In the genomic region with DNA sequence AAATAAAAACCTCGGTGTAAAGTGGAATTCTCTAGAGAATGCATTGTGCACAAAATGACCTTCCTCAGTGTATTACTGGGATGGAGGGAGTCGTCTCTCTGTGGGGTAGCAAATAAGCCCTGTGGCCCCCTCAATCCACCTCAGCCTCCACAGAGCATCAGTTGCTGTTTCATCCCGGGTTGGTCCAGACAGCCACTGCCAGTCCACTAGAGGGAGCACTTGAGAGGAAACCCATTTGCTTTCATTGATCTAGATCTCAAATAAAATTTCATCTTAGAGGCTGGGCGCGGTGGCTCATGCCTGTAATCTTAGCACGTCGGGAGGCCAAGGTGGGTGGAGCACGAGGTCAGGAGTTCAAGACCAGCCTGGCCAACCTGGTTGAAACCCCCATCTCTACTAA, we compare ENCODE assay signal across 8 cellular contexts.
DNase-seq lines count a peak whose midpoint lies in the region; ATAC-seq, FAIRE-seq and TF ChIP-seq lines count a peak whose summit lies in the region.

No MANE protein-coding gene starts in this region.

- WGBS in HepG2 (ENCODE audit: low lambda C conversion rate), result 20% methylated on average over 7 of the region's 8 CpGs

- H3K9me3 Mint-ChIP-seq in activated CD4-positive, alpha-beta T cell treated with anti-CD3 and anti-CD28 coated beads, Interleukin-2, amount 10 ng/mL, durations not matched to agents 24 days and 14 days, result no peaks in the 10 kb centered on the region

- in situ Hi-C loops in brain microvascular endothelial cell (cut with HindIII; ENCODE audit: low pct_ligation_motif_present, low sequenced_read_pairs), result no loop called here
- in situ Hi-C loops in HepG2 (cut with HindIII; ENCODE audit: extremely low pct_ligation_motif_present, low pct_unique_long_range_greater_than_20kb), result no loop called here

- no peak overlapping the region for H3K4me2 ChIP-seq in HepG2 (ENCODE audit: low read depth, low read length)

- CTCF ChIA-PET in HepG2 (lab: Yijun Ruan, JAX; ENCODE audit: low intra/inter-chr PET ratio, low total read pairs), result no interaction called here

- no TSS peak for BruUV-seq in HepG2 (replicated peaks; lab: Mats Ljungman, UMichigan)

- no peaks in the 10 kb centered on the region for H3K4me1 Mint-ChIP-seq in activated CD4-positive, alpha-beta T cell treated with anti-CD3 and anti-CD28 coated beads, Interleukin-2, amount 10 ng/mL, durations not matched to agents 24 days and 14 days

- no peak for TF ChIP-seq RAD21 in HepG2 (CRISPR knock-in tag; IDR thresholded peaks at IDR 0.05)

- no peak overlapping the region for H2AFZ ChIP-seq in HepG2 (ENCODE audit: low read length)

- peak; percentile 70 for DNase-seq in activated CD4-positive, alpha-beta T cell treated with anti-CD3 and anti-CD28 coated beads, Interleukin-2, amount 10 ng/mL, durations not matched to agents 24 days and 14 days
- DNase-seq in activated CD4-positive, alpha-beta T cell treated with anti-CD3 and anti-CD28 coated beads for 1 hour, result no peak
- peak; percentile 13 for DNase-seq in HCEC 1CT
- DNase-seq in NCI-H2171 (lab: John Stamatoyannopoulos, UW), result peak; percentile 33
- DNase-seq in brain microvascular endothelial cell, result peak; percentile 53
- peak; percentile 9 for DNase-seq in HepG2 (ENCODE audit: low spot score)
- no peak for DNase-seq in stimulated activated naive CD4-positive, alpha-beta T cell treated with Interleukin-2 at 50 U/mL for 16 hours (lab: John Stamatoyannopoulos, UW)
- DNase-seq in activated CD8-positive, alpha-beta memory T cell treated with anti-CD3 and anti-CD28 coated beads for 24 hours, result no peak

- H3K27ac Mint-ChIP-seq in activated CD4-positive, alpha-beta T cell treated with anti-CD3 and anti-CD28 coated beads, Interleukin-2, amount 10 ng/mL, durations not matched to agents 24 days and 14 days, result no peak overlapping the region

- H3K4me1 ChIP-seq in HepG2 (ENCODE audit: insufficient read depth, low read length), result no peaks in the 10 kb centered on the region

- H3K79me2 ChIP-seq in HepG2 (ENCODE audit: insufficient read depth, low read length), result no peaks in the 10 kb centered on the region

- no peaks in the 10 kb centered on the region for H3K36me3 ChIP-seq in brain microvascular endothelial cell (replicated peaks)
- no peaks in the 10 kb centered on the region for H3K36me3 ChIP-seq in HepG2 (replicated peaks in 1 of 2; ENCODE audit: control insufficient read depth in 1 of 2, insufficient read depth in 2 of 2, low read length in 2 of 2)

- no peak overlapping the region for H3K4me3 ChIP-seq in brain microvascular endothelial cell (ENCODE audit: low read depth, low read length)
- H3K4me3 ChIP-seq in HepG2 (replicated peaks in 1 of 3; ENCODE audit: insufficient read depth in 1 of 3, low read depth in 2 of 3, low read length in 3 of 3), result no peak overlapping the region

- no peak overlapping the region for H3K9ac ChIP-seq in HepG2 (ENCODE audit: insufficient read depth, low read depth, low read length)

- H3K27me3 Mint-ChIP-seq in activated CD4-positive, alpha-beta T cell treated with anti-CD3 and anti-CD28 coated beads, Interleukin-2, amount 10 ng/mL, durations not matched to agents 24 days and 14 days, result no peaks in the 10 kb centered on the region

- TF ChIP-seq POLR2A in HepG2 (IDR thresholded peaks at IDR 0.05; ENCODE audit: insufficient read depth in 1 of 2, low read depth in 2 of 2, low read length in 2 of 2), result no peak

- H4K20me1 ChIP-seq in HepG2 (ENCODE audit: insufficient read depth, low read length), result no peaks in the 10 kb centered on the region

- H3K36me3 Mint-ChIP-seq in activated CD4-positive, alpha-beta T cell treated with anti-CD3 and anti-CD28 coated beads, Interleukin-2, amount 10 ng/mL, durations not matched to agents 24 days and 14 days (ENCODE audit: low read depth), result no peaks in the 10 kb centered on the region

- peak; percentile 62; the same call in 2 of the 3 replicates for ATAC-seq in HepG2

- intact Hi-C loops in activated CD4-positive, alpha-beta T cell treated with anti-CD3 and anti-CD28 coated beads, Interleukin-2, amount 10 ng/mL, durations not matched to agents 24 days and 14 days (cut with micrococcal nuclease), result loop anchor here (10.0 kb wide), 1 partner anchor 840 kb away; no protein-coding TSS in a partner anchor
- intact Hi-C loops in HepG2 (cut with micrococcal nuclease; ENCODE audit: unreplicated experiment), result no loop called here

- TF ChIP-seq CTCF in brain microvascular endothelial cell (IDR thresholded peaks at IDR 0.05; ENCODE audit: low read depth, low read length, missing control alignments) (peak; percentile 88), HepG2 (CRISPR knock-in tag; IDR thresholded peaks at IDR 0.05) (peak; percentile 59)

- H3K9me3 ChIP-seq in HepG2 (ENCODE audit: low read length), result peaks cover 1% of the 10 kb centered on the region; the same call in 1 of the 2 replicates

- no peak for TF ChIP-seq EP300 in HepG2 (IDR thresholded peaks at IDR 0.05; ENCODE audit: low read depth in 2 of 2, low read length in 2 of 2)
- no peak for TF ChIP-seq EP300 in HepG2 (CRISPR knock-in tag; IDR thresholded peaks at IDR 0.05; ENCODE audit: borderline replicate concordance)

- no peak for FAIRE-seq in HepG2 (lab: Jason Lieb, UNC)

- no peak overlapping the region for H3K4me3 Mint-ChIP-seq in activated CD4-positive, alpha-beta T cell treated with anti-CD3 and anti-CD28 coated beads, Interleukin-2, amount 10 ng/mL, durations not matched to agents 24 days and 14 days

- H3K27me3 ChIP-seq in brain microvascular endothelial cell (replicated peaks) (no peaks in the 10 kb centered on the region), HepG2 (ENCODE audit: control insufficient read depth in 1 of 2, insufficient read depth in 2 of 2, low read length in 2 of 2) (no peaks in the 10 kb centered on the region)

- POLR2A ChIA-PET in HepG2 (lab: Yijun Ruan, JAX), result no interaction called here

- H3K27ac ChIP-seq in brain microvascular endothelial cell, result no peak overlapping the region
- no peak overlapping the region for H3K27ac ChIP-seq in HepG2 (ENCODE audit: extremely low read length, insufficient read depth, low read length)

TF ChIP-seq in HepG2, 621 proteins besides CTCF, POLR2A, EP300 and RAD21:
- TF ChIP-seq ZNF660 (CRISPR knock-in tag; IDR thresholded peaks at IDR 0.05; ENCODE audit: borderline replicate concordance, low read depth) (no peak), MYNN (CRISPR knock-in tag; IDR thresholded peaks at IDR 0.05; ENCODE audit: low read depth) (no peak), THAP9 (CRISPR knock-in tag; IDR thresholded peaks at IDR 0.05; ENCODE audit: borderline replicate concordance) (no peak), FOXC1 (CRISPR knock-in tag; IDR thresholded peaks at IDR 0.05; ENCODE audit: borderline replicate concordance) (no peak), STAG1 (CRISPR knock-in tag; IDR thresholded peaks at IDR 0.05) (peak; percentile 26; the same call in 1 of the 2 replicates), ZNF251 (CRISPR knock-in tag; IDR thresholded peaks at IDR 0.05) (no peak), SMC3 (IDR thresholded peaks at IDR 0.05; ENCODE audit: low read length) (peak; percentile 32; the same call in 1 of the 2 replicates), DRAP1 (CRISPR knock-in tag; IDR thresholded peaks at IDR 0.05) (no peak)
- TF ChIP-seq, protein P1, sequence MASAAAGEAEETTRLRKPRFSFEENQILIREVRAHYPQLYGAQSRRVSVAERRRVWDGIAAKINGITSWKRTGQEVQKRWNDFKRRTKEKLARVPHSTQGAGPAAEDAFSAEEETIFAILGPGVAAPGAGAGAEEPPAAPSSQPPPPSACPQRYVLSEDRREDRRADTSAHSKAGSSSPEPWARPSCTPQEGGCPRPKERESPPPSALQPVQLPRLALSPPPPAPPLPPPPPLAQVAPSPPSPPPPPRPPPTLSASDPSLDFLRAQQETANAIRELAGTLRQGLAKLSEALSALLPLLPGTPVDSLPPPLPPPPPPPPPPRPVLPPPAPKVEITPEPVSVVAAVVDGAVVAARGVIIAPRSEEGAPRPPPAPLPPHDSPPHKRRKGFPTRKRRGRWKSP (CRISPR knock-in tag; IDR thresholded peaks at IDR 0.05), result no peak

Comparison
In these comparisons a context has a peak if more than half of its experiments do, and no peak if none do; other contexts are left out.
1. DNase-seq: peak in activated CD4-positive, alpha-beta T cell treated with anti-CD3 and anti-CD28 coated beads, Interleukin-2, amount 10 ng/mL, durations not matched to agents 24 days and 14 days (single experiment), HCEC 1CT (single experiment), NCI-H2171 (single experiment), brain microvascular endothelial cell (single experiment) and HepG2 (single experiment); none in activated CD4-positive, alpha-beta T cell treated with anti-CD3 and anti-CD28 coated beads for 1 hour (single experiment), stimulated activated naive CD4-positive, alpha-beta T cell treated with Interleukin-2 at 50 U/mL for 16 hours (single experiment) and activated CD8-positive, alpha-beta memory T cell treated with anti-CD3 and anti-CD28 coated beads for 24 hours (single experiment).